In genomic region chr1:1165485-1165884, GRCh38 we compare ENCODE assay signal across 18 cellular contexts. TPM values are rescaled to one million over a fixed set of nuclear protein-coding genes. Genes with fewer than 3 reads are reported as not detected.
DNase-seq lines count a peak whose midpoint lies in the region; ATAC-seq, FAIRE-seq and TF ChIP-seq lines count a peak whose summit lies in the region.
"Had no signal": no experiment of that assay in that cellular context is flagged by ENCODE, and none has a peak within 500 bp of the region (broad histone marks: within the 10 kb centered on the region; RNA-seq: fewer than 3 reads in every experiment).

No MANE protein-coding gene starts in this region.

- no peak overlapping the region for H2AK5ac ChIP-seq in H9 (ENCODE audit: insufficient read length, low read length)

- peaks cover 0 to 9% (median 0%) of the 10 kb centered on the region in 3 experiments; a peak in 3 of 7 replicates for H3K36me3 Mint-ChIP-seq in H9 (ENCODE audit: insufficient read depth in 1 of 3, low read depth in 3 of 3)
- H3K36me3 Mint-ChIP-seq: CD8-positive, alpha-beta T cell; memory B cell; stimulated activated memory B cell treated with anti-CD40 and anti-IgM and Interleukin-4, amounts not matched to agents 10 μg/mL and 1 μg/mL and 100 μg/mL, for 72 hours had no signal

- no peak overlapping the region for H2BK12ac ChIP-seq in H9 (ENCODE audit: insufficient read length, low read depth, low read length)

- intact Hi-C loops in kidney (cut with DNase I) = no loop called here

- H2AFZ ChIP-seq in H9 (ENCODE audit: low read length) = no peak overlapping the region

- peaks cover 3% of the 10 kb centered on the region for H3K23me2 ChIP-seq in H9 (ENCODE audit: insufficient read length, low read depth, low read length, poor library complexity, severe bottlenecking)

- H3K9ac ChIP-seq in H9 (ENCODE audit: extremely low read depth, insufficient read length, low read length) (no peak overlapping the region), kidney (ENCODE audit: low read length in 2 of 2) (peak overlapping the region in 1 of 2 donors; percentile 61)

- no peak overlapping the region for H2BK120ac ChIP-seq in H9 (ENCODE audit: low read depth, low read length, poor library complexity, severe bottlenecking)

- TF ChIP-seq CTCF in H9 (conservative IDR thresholded peaks at IDR 0.05) (no peak), kidney (IDR thresholded peaks at IDR 0.05; ENCODE audit: borderline replicate concordance, extremely low read depth, insufficient read depth) (no peak)

- no peak for ATAC-seq in HG03521 (IDR thresholded peaks at IDR 0.05; ENCODE audit: unreplicated experiment)
- no peak for ATAC-seq in HG03025 (IDR thresholded peaks at IDR 0.05; ENCODE audit: low FRiP score, unreplicated experiment)
- no peak for ATAC-seq in HG03565 (IDR thresholded peaks at IDR 0.05; ENCODE audit: unreplicated experiment)
- ATAC-seq: activated naive CD8-positive, alpha-beta T cell treated with anti-CD3 and anti-CD28 coated beads, Interleukin-2, amount 50 U/mL, for 24 hours; CD8-positive, alpha-beta T cell; stimulated activated memory B cell treated with anti-CD40 and anti-IgM and Interleukin-4, amounts not matched to agents 10 μg/mL and 1 μg/mL and 100 μg/mL, for 72 hours had no signal

- WGBS in H9 (ENCODE audit: extremely low coverage, insufficient read length, low lambda C conversion rate) = no CpG with 5 or more reads among the region's 12 CpGs

- no peaks in the 10 kb centered on the region for H3K9me3 Mint-ChIP-seq in H9
- H3K9me3 Mint-ChIP-seq: activated naive CD8-positive, alpha-beta T cell treated with anti-CD3 and anti-CD28 coated beads, Interleukin-2, amount 50 U/mL, for 24 hours; CD8-positive, alpha-beta T cell; memory B cell; stimulated activated memory B cell treated with anti-CD40 and anti-IgM and Interleukin-4, amounts not matched to agents 10 μg/mL and 1 μg/mL and 100 μg/mL, for 72 hours had no signal

- no peak overlapping the region for H4K91ac ChIP-seq in H9 (ENCODE audit: insufficient read length, low read depth, low read length)

- H3K4me1 Mint-ChIP-seq in H9 = peaks cover 18 to 33% of the 10 kb centered on the region in 2 experiments

- H3K27me3 Mint-ChIP-seq in H9 (ENCODE audit: low read depth) = peaks cover 3% of the 10 kb centered on the region
- H3K27me3 Mint-ChIP-seq: stimulated activated memory B cell treated with anti-CD40 and anti-IgM and Interleukin-4, amounts not matched to agents 10 μg/mL and 1 μg/mL and 100 μg/mL, for 72 hours had no signal

- no peak overlapping the region for H2BK20ac ChIP-seq in H9 (ENCODE audit: low read depth, low read length, poor library complexity, severe bottlenecking)

- no peaks in the 10 kb centered on the region for H3K27me3 ChIP-seq in H9 (ENCODE audit: insufficient read depth, low read length)

- H3K4me3 Mint-ChIP-seq in H9 = peak overlapping the region in 1 of 2 experiments; percentile 48; a peak in 2 of 5 replicates
- H3K4me3 Mint-ChIP-seq: activated naive CD8-positive, alpha-beta T cell treated with anti-CD3 and anti-CD28 coated beads, Interleukin-2, amount 50 U/mL, for 24 hours; CD8-positive, alpha-beta T cell; memory B cell; stimulated activated memory B cell treated with anti-CD40 and anti-IgM and Interleukin-4, amounts not matched to agents 10 μg/mL and 1 μg/mL and 100 μg/mL, for 72 hours had no signal

- H3K27ac Mint-ChIP-seq in H9 = no peak overlapping the region
- H3K27ac Mint-ChIP-seq: activated naive CD8-positive, alpha-beta T cell treated with anti-CD3 and anti-CD28 coated beads, Interleukin-2, amount 50 U/mL, for 24 hours; CD8-positive, alpha-beta T cell; memory B cell; stimulated activated memory B cell treated with anti-CD40 and anti-IgM and Interleukin-4, amounts not matched to agents 10 μg/mL and 1 μg/mL and 100 μg/mL, for 72 hours had no signal

- H3K27ac ChIP-seq in H9 (ENCODE audit: insufficient read length, low read depth, low read length) (no peak overlapping the region), kidney (ENCODE audit: low read depth in 2 of 2, low read length in 2 of 2) (peak overlapping the region; percentile 77 to 90), skin epidermis (peak overlapping the region in 16 of 21 experiments; percentile 41 to 90 (median 80))

- no peak overlapping the region for H4K5ac ChIP-seq in H9 (ENCODE audit: insufficient read length, low read depth, low read length)

- no peak overlapping the region for H3K4me2 ChIP-seq in H9 (ENCODE audit: insufficient read depth, insufficient read length, low read length)

- H2BK5ac ChIP-seq in H9 (ENCODE audit: insufficient read length, low read length) = no peak overlapping the region

- no peak overlapping the region for H4K8ac ChIP-seq in H9 (replicated peaks; ENCODE audit: insufficient read length, low read depth, low read length)

- H3K9me3 ChIP-seq in H9 (ENCODE audit: control insufficient read depth, low read depth, low read length) = no peaks in the 10 kb centered on the region
- H3K9me3 ChIP-seq in kidney (ENCODE audit: control insufficient read depth in 1 of 2, low read length in 2 of 2) = no peaks in the 10 kb centered on the region

- no peaks in the 10 kb centered on the region for H3K36me3 ChIP-seq in kidney (ENCODE audit: control insufficient read depth in 1 of 2, insufficient read depth in 2 of 2, low read length in 2 of 2)

- H2BK15ac ChIP-seq in H9 (ENCODE audit: low read depth, low read length) = no peak overlapping the region

- FAIRE-seq in kidney (lab: Jason Lieb, UNC) = no peak

- DNase-seq in H9 (no peak), RKO (ENCODE audit: low spot score) (peak; percentile 21), kidney (peak; percentile 63), NCI-H1694 (lab: John Stamatoyannopoulos, UW) (no peak)
- DNase-seq: activated CD4-positive, CD25-positive, alpha-beta regulatory T cell; activated naive CD8-positive, alpha-beta T cell treated with anti-CD3 and anti-CD28 coated beads, Interleukin-2, amount 50 U/mL, for 24 hours; CD8-positive, alpha-beta T cell; GF-D8; posterior cingulate gyrus; stimulated activated CD4-positive, alpha-beta T cell treated with anti-CD3 and anti-CD28 coated beads, Interleukin-2, amount 100 ng/mL, for 48 hours had no signal

- no peaks in the 10 kb centered on the region for H4K20me1 ChIP-seq in H9 (ENCODE audit: control insufficient read depth, insufficient read depth, insufficient read length)

- no peak overlapping the region for H3T11ph ChIP-seq in H9 (ENCODE audit: low read length)

- no peak overlapping the region for H3K23ac ChIP-seq in H9 (ENCODE audit: insufficient read length, low read depth, low read length)

- peak overlapping the region; percentile 60; the same call in 1 of the 2 replicates for H3K14ac ChIP-seq in H9 (ENCODE audit: insufficient read depth, low read length)

- H3K4ac ChIP-seq in H9 (ENCODE audit: low read depth, low read length) = no peak overlapping the region

- H3K4me1 ChIP-seq in H9 (ENCODE audit: insufficient read depth, low read length) = no peaks in the 10 kb centered on the region; the same call in 1 of the 2 replicates
- H3K4me1 ChIP-seq in kidney (ENCODE audit: control insufficient read depth in 1 of 2, insufficient read depth in 1 of 2, low read depth in 1 of 2, low read length in 2 of 2) = peaks cover 4 to 10% of the 10 kb centered on the region in 2 donors

- H3K56ac ChIP-seq in H9 (ENCODE audit: insufficient read length, low read depth, low read length) = no peak overlapping the region

- H3K4me3 ChIP-seq in kidney (ENCODE audit: low read length in 2 of 2) (peak overlapping the region; percentile 47 to 66), skin epidermis (peak overlapping the region in 6 of 7 experiments; percentile 29 to 57 (median 40))

- no peaks in the 10 kb centered on the region for H3K79me1 ChIP-seq in H9 (ENCODE audit: insufficient read depth, low read depth, low read length, poor library complexity, severe bottlenecking)

- no peak overlapping the region for H3K18ac ChIP-seq in H9 (ENCODE audit: insufficient read length, low read depth, low read length)

- H3K79me2 ChIP-seq in H9 (ENCODE audit: insufficient read depth, low read length) = no peaks in the 10 kb centered on the region

RNA-seq across cellular contexts. Expression of gene TTLL10, which starts 8.2 kb away (rescaled TPM):
- total RNA-seq in H9 (2021) = 0.68 and 0.79 TPM in 2 replicates
- 1.5 TPM for total RNA-seq in kidney
- polyA plus RNA-seq in kidney (ENCODE audit: insufficient read depth, low read depth, low replicate concordance) = not detected
- total RNA-seq: CD8-positive, alpha-beta T cell; fibroblast of lung; H4 had no signal
- polyA plus RNA-seq: fibroblast of lung had no signal

RNA-seq across cellular contexts. Expression of gene TNFRSF18, which starts 40.9 kb away (rescaled TPM):
- total RNA-seq in H9 (2021) (1.9 and 2.0 TPM in 2 replicates), kidney (8.1 TPM)
- not detected for polyA plus RNA-seq in kidney (ENCODE audit: insufficient read depth, low read depth, low replicate concordance)
- total RNA-seq: H4 had no signal
- polyA plus RNA-seq: fibroblast of lung had no signal

RNA-seq across cellular contexts. Expression of gene TNFRSF4, which starts 48.5 kb away (rescaled TPM):
- total RNA-seq in H9 (2021) (0.24 and 0.33 TPM in 2 replicates), kidney (5.1 TPM)
- 3.3 TPM for polyA plus RNA-seq in kidney (ENCODE audit: insufficient read depth, low read depth, low replicate concordance)
- total RNA-seq: H4 had no signal

RNA-seq across cellular contexts. Expression of gene C1orf159, which starts 49.6 kb away (rescaled TPM):
- total RNA-seq in H9 (2021) = 10.1 and 12.3 TPM in 2 replicates
- 14.8 TPM for total RNA-seq in kidney
- polyA plus RNA-seq in kidney (ENCODE audit: insufficient read depth, low read depth, low replicate concordance) = 8.6 TPM

Comparison
In these comparisons a context has a peak if more than half of its experiments do, and no peak if none do; other contexts are left out.
1. DNase-seq: peak in RKO (single experiment) and kidney (single experiment); none in H9 (single experiment) and NCI-H1694 (single experiment).